ENCODE assay signal across 1 cellular context in genomic region chr22:50548913-50549790, GRCh38.
TF ChIP-seq lines count a peak whose summit lies in the region.

No MANE protein-coding gene starts in this region.

TF ChIP-seq in HepG2, 621 proteins besides CTCF, POLR2A, EP300 and RAD21:
- TF ChIP-seq ZNF558 (CRISPR knock-in tag; IDR thresholded peaks at IDR 0.05; ENCODE audit: borderline replicate concordance) = no peak
- no peak for TF ChIP-seq MEIS1 (CRISPR knock-in tag; IDR thresholded peaks at IDR 0.05; ENCODE audit: borderline replicate concordance)
- no peak for TF ChIP-seq ARHGAP35 (CRISPR knock-in tag; IDR thresholded peaks at IDR 0.05; ENCODE audit: borderline replicate concordance)
- no peak for TF ChIP-seq MED13 (CRISPR knock-in tag; IDR thresholded peaks at IDR 0.05)
- no peak for TF ChIP-seq ZSCAN29 (CRISPR knock-in tag; conservative IDR thresholded peaks at IDR 0.05)
- TF ChIP-seq ZNF781 (CRISPR knock-in tag; IDR thresholded peaks at IDR 0.05; ENCODE audit: borderline replicate concordance, not compliant biosample characterization) = no peak
- no peak for TF ChIP-seq ZBTB38 (CRISPR knock-in tag; IDR thresholded peaks at IDR 0.05)
- TF ChIP-seq XBP1 (CRISPR knock-in tag; IDR thresholded peaks at IDR 0.05) = no peak
- TF ChIP-seq CBX1 (IDR thresholded peaks at IDR 0.05; ENCODE audit: low read depth) = no peak
- TF ChIP-seq ZNF460 (CRISPR knock-in tag; IDR thresholded peaks at IDR 0.05; ENCODE audit: borderline replicate concordance) = no peak
- TF ChIP-seq MYC (CRISPR knock-in tag; IDR thresholded peaks at IDR 0.05; ENCODE audit: borderline replicate concordance) = no peak
- TF ChIP-seq ZBTB40 (IDR thresholded peaks at IDR 0.05) = no peak
- no peak for TF ChIP-seq ZBTB40 (CRISPR knock-in tag; IDR thresholded peaks at IDR 0.05)
